Comparison of ENCODE assay signal across 8 cellular contexts in the genomic region with DNA sequence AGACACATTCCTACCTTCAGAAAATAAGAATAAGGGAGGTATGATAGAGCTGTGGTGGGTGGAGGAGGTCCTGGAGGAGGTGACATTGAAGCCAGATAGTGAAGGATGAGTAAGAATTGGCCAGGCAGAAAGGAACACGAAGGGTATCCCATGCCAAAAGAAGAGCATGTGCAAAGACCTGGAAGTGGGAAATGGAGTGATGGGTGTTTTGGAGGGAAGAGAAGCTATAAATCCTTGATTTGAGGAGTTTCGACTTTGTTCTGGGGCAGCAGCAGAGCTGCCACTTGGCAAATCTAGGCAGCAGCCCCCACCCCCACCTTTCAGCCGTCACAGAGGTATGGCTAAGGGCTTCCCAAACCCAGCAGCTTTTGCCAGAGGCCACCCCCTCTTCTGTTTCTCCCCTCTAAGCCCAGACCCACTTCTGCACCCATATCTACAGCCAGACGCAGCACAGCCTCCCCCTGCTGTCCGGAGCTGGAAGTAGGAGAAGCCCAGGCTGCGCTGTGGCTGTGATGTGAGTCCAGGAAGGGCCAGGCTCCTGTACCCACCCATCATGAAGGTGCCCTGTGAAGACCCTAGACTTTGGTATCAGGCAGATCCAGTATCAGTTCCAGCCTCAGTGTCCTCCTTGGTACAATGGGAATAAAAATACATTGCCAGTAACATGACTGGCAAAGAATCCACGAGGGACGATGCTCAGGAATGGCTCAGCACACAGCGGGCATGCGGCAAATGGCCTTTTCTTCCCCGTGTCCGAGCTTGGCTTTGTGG.
DNase-seq lines count a peak whose midpoint lies in the region; ATAC-seq, FAIRE-seq and TF ChIP-seq lines count a peak whose summit lies in the region.

No MANE protein-coding gene starts in this region.

- H2AFZ ChIP-seq in astrocyte (ENCODE audit: low read depth, low read length) (no peak overlapping the region), hepatocyte (no peak overlapping the region)

- H3K36me3 Mint-ChIP-seq in Caco-2 (ENCODE audit: insufficient read depth, unreplicated experiment): no peaks in the 10 kb centered on the region
- no peaks in the 10 kb centered on the region for H3K36me3 Mint-ChIP-seq in astrocyte (ENCODE audit: low read depth, unreplicated experiment)

- H3K4me1 ChIP-seq in Caco-2 (0 out of 2 replicates have a peak, but pooled peaks cover 4% of the 10 kb centered on the region), astrocyte (ENCODE audit: insufficient read depth, low read length) (no peaks in the 10 kb centered on the region), hepatocyte (ENCODE audit: insufficient read depth) (peaks cover 6% of the 10 kb centered on the region)

- H3K27me3 Mint-ChIP-seq in Caco-2 (ENCODE audit: insufficient read depth, unreplicated experiment) (peaks cover 23% of the 10 kb centered on the region), astrocyte (ENCODE audit: low read depth, unreplicated experiment) (peaks cover 75% of the 10 kb centered on the region)

- H3K4me3 ChIP-seq in Caco-2 (ENCODE audit: low read depth, low read length) (no peak overlapping the region), astrocyte (ENCODE audit: insufficient read depth, low read depth, low read length) (no peak overlapping the region), hepatocyte (no peak overlapping the region)

- H3K36me3 ChIP-seq in Caco-2 (ENCODE audit: control insufficient read depth, insufficient read depth, low read length) (no peaks in the 10 kb centered on the region), astrocyte (ENCODE audit: insufficient read depth, low read length) (no peaks in the 10 kb centered on the region), hepatocyte (replicated peaks; ENCODE audit: insufficient read depth, low read depth) (no peaks in the 10 kb centered on the region)

- DNase-seq in Caco-2: peak; percentile 59 to 74
- DNase-seq in NOMO-1 treated with DMSO at 0.1 percent for 48 hours (lab: John Stamatoyannopoulos, UW; ENCODE audit: unreplicated experiment): peak; percentile 32
- peak; percentile 27 for DNase-seq in astrocyte (ENCODE audit: low read depth)
- peak; percentile 84 for DNase-seq in hepatocyte (ENCODE audit: low spot score)
- DNase-seq in stimulated activated CD4-positive, alpha-beta T cell treated with anti-CD3 and anti-CD28 coated beads, Interleukin-12 subunit alpha, Interleukin-12 subunit beta, amount 100 ng/mL, for 4 hours: peak; percentile 10

- intact Hi-C loops in Caco-2 (cut with micrococcal nuclease; ENCODE audit: unreplicated experiment): loop anchor here (1.0 to 5.0 kb wide), 3 partner anchors 162 to 714 kb away; no protein-coding TSS in a partner anchor

- no peaks in the 10 kb centered on the region for H3K9me3 Mint-ChIP-seq in Caco-2 (ENCODE audit: unreplicated experiment)
- no peaks in the 10 kb centered on the region for H3K9me3 Mint-ChIP-seq in astrocyte (ENCODE audit: unreplicated experiment)

- CTCF ChIA-PET in Caco-2 (lab: Charles Lee): interaction anchor here (0.6 to 2.9 kb wide), 15 partner anchors 17 to 714 kb away, joined by 3 to 34 read pairs (median 4); a partner anchor contains a TSS

- H3K27ac Mint-ChIP-seq in Caco-2 (ENCODE audit: unreplicated experiment): no peak overlapping the region
- H3K27ac Mint-ChIP-seq in astrocyte (ENCODE audit: unreplicated experiment): no peak overlapping the region

- TF ChIP-seq CTCF in Caco-2 (IDR thresholded peaks at IDR 0.05; ENCODE audit: insufficient read depth in 1 of 2, low read depth in 1 of 2, low read length in 1 of 2, severe bottlenecking in 1 of 2, unreplicated experiment in 1 of 2): peak; percentile 71 to 89
- TF ChIP-seq CTCF in astrocyte (IDR thresholded peaks at IDR 0.05; ENCODE audit: insufficient read depth, low read depth, low read length): peak; percentile 55
- TF ChIP-seq CTCF in hepatocyte (IDR thresholded peaks at IDR 0.05; ENCODE audit: poor library complexity): peak; percentile 82

- H3K9me2 ChIP-seq in hepatocyte (replicated peaks; ENCODE audit: insufficient read depth): no peaks in the 10 kb centered on the region

- 49% methylated on average over 12 of the region's 12 CpGs for WGBS in hepatocyte (ENCODE audit: low lambda C conversion rate, missing lambda C conversion rate)

- POLR2A ChIA-PET in Caco-2 (lab: Charles Lee): no interaction called here

- BruUV-seq in Caco-2 (replicated peaks; lab: Mats Ljungman, UMichigan): no TSS peak

- H3K4me1 Mint-ChIP-seq in Caco-2 (ENCODE audit: low read depth, unreplicated experiment) (no peaks in the 10 kb centered on the region), astrocyte (ENCODE audit: low read depth, unreplicated experiment) (no peaks in the 10 kb centered on the region)

- no peak overlapping the region for H3K27ac ChIP-seq in astrocyte (ENCODE audit: low read depth, low read length)
- H3K27ac ChIP-seq in hepatocyte: no peak overlapping the region

- FAIRE-seq in astrocyte (lab: Jason Lieb, UNC): no peak

- no peak overlapping the region for H3K4me2 ChIP-seq in astrocyte (ENCODE audit: low read length)
- H3K4me2 ChIP-seq in hepatocyte: no peak overlapping the region

- H3K4me3 Mint-ChIP-seq in Caco-2 (ENCODE audit: unreplicated experiment): no peak overlapping the region
- no peak overlapping the region for H3K4me3 Mint-ChIP-seq in astrocyte (ENCODE audit: unreplicated experiment)

- H4K20me1 ChIP-seq in astrocyte (ENCODE audit: insufficient read depth, low read length): peaks cover 18% of the 10 kb centered on the region
- no peaks in the 10 kb centered on the region for H4K20me1 ChIP-seq in hepatocyte (ENCODE audit: insufficient read depth, poor library complexity, severe bottlenecking)

- H3K79me2 ChIP-seq in astrocyte (ENCODE audit: insufficient read depth, low read length) (no peaks in the 10 kb centered on the region), hepatocyte (no peaks in the 10 kb centered on the region)

- H3K27me3 ChIP-seq in Caco-2 (replicated peaks; ENCODE audit: control insufficient read depth, insufficient read depth, low read length) (peaks cover 3% of the 10 kb centered on the region), astrocyte (ENCODE audit: insufficient read depth, low read length) (peaks cover 43% of the 10 kb centered on the region), hepatocyte (peaks cover 40% of the 10 kb centered on the region)

- ATAC-seq in HG02798 (IDR thresholded peaks at IDR 0.05; ENCODE audit: poor library complexity, unreplicated experiment) (peak; percentile 42), GM21529 (IDR thresholded peaks at IDR 0.05; ENCODE audit: unreplicated experiment) (no peak), GM21723 (IDR thresholded peaks at IDR 0.05; ENCODE audit: unreplicated experiment) (no peak)

- H3K9me3 ChIP-seq in Caco-2 (no peaks in the 10 kb centered on the region), astrocyte (ENCODE audit: insufficient read depth, low read depth, low read length) (no peaks in the 10 kb centered on the region), hepatocyte (ENCODE audit: low read depth) (no peaks in the 10 kb centered on the region)

- H3K9ac ChIP-seq in astrocyte (ENCODE audit: low read length): no peak overlapping the region

Comparison
In these comparisons a context has a peak if more than half of its experiments do, and no peak if none do; other contexts are left out.
1. DNase-seq: peak in every context shown above with its lines; median percentile 84 in hepatocyte; 66 in Caco-2; 32 in NOMO-1 treated with DMSO at 0.1 percent for 48 hours; 27 in astrocyte; 10 in stimulated activated CD4-positive, alpha-beta T cell treated with anti-CD3 and anti-CD28 coated beads, Interleukin-12 subunit alpha, Interleukin-12 subunit beta, amount 100 ng/mL, for 4 hours.